4 cellular contexts compared by ENCODE assay signal in genomic region chr2:95633626-95634259, GRCh38. TPM values are rescaled to one million over a fixed set of nuclear protein-coding genes. Genes with fewer than 3 reads are reported as not detected.
"Had no signal": no experiment of that assay in that cellular context is flagged by ENCODE, and none has a peak within 500 bp of the region (broad histone marks: within the 10 kb centered on the region; RNA-seq: fewer than 3 reads in every experiment).

No MANE protein-coding gene starts in this region.

RNA-seq across cellular contexts. Expression of gene TRIM43, which starts 41.9 kb away (rescaled TPM):
- total RNA-seq: MCF 10A; OCI-LY7; T-helper 1 cell treated with Interleukin-12 subunit alpha and Interleukin-12 subunit beta and Interleukin-4 antibody, amounts not matched to agents 30 ng/mL and 1 ng/mL, for 36 hours had no signal
- polyA plus RNA-seq: IgD-negative memory B cell had no signal
